ENCODE assay signal across 1 cellular context in the genomic region with DNA sequence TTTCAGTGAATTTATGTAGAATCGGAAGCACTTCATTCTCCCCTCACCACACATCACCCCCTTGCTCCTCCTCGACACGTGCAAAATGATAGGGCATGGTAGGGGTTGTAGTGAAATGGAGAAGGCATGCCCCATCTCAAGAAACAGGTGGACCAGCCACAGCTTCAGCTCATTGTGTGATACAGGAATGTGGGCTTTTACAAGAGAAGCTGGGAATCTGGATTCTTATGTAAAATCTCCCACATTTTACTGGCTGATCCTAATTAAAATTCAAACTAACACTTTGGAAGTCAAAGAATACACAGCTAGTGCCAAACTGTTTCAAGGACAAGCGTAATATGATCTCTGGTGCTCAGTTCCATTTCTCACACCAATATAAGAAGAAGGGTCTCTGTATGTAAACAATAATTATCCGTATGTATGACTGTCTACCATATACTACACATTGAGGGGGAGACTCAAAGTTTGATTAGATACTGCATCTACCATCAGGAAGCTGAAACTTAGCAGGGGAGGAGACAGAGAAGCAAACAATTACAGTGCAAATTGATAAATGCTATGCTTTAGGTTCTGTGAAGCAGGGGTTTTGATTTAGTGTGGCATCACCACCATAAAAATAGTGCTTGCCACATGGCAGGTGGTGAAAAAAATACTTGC.
TF ChIP-seq lines count a peak whose summit lies in the region.

No MANE protein-coding gene starts in this region.

TF ChIP-seq in GM12878, 131 proteins besides CTCF, POLR2A, EP300 and RAD21 (continued from another document):
- no peak for TF ChIP-seq NR2C2 (IDR thresholded peaks at IDR 0.05; ENCODE audit: borderline replicate concordance, control insufficient read depth, insufficient read length, low read depth)
- no peak for TF ChIP-seq IRF4 (IDR thresholded peaks at IDR 0.05; ENCODE audit: low read depth, low read length)
- no peak for TF ChIP-seq NKRF (conservative IDR thresholded peaks at IDR 0.05)
- TF ChIP-seq, protein P1, sequence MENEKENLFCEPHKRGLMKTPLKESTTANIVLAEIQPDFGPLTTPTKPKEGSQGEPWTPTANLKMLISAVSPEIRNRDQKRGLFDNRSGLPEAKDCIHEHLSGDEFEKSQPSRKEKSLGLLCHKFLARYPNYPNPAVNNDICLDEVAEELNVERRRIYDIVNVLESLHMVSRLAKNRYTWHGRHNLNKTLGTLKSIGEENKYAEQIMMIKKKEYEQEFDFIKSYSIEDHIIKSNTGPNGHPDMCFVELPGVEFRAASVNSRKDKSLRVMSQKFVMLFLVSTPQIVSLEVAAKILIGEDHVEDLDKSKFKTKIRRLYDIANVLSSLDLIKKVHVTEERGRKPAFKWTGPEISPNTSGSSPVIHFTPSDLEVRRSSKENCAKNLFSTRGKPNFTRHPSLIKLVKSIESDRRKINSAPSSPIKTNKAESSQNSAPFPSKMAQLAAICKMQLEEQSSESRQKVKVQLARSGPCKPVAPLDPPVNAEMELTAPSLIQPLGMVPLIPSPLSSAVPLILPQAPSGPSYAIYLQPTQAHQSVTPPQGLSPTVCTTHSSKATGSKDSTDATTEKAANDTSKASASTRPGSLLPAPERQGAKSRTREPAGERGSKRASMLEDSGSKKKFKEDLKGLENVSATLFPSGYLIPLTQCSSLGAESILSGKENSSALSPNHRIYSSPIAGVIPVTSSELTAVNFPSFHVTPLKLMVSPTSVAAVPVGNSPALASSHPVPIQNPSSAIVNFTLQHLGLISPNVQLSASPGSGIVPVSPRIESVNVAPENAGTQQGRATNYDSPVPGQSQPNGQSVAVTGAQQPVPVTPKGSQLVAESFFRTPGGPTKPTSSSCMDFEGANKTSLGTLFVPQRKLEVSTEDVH (IDR thresholded peaks at IDR 0.05; ENCODE audit: low read depth, partially characterized antibody) = no peak
- TF ChIP-seq, protein P2, sequence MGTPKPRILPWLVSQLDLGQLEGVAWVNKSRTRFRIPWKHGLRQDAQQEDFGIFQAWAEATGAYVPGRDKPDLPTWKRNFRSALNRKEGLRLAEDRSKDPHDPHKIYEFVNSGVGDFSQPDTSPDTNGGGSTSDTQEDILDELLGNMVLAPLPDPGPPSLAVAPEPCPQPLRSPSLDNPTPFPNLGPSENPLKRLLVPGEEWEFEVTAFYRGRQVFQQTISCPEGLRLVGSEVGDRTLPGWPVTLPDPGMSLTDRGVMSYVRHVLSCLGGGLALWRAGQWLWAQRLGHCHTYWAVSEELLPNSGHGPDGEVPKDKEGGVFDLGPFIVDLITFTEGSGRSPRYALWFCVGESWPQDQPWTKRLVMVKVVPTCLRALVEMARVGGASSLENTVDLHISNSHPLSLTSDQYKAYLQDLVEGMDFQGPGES (IDR thresholded peaks at IDR 0.05) = no peak
- no peak for TF ChIP-seq FOS (IDR thresholded peaks at IDR 0.05; ENCODE audit: borderline replicate concordance, extremely low read depth, insufficient read length)
- TF ChIP-seq TARDBP (IDR thresholded peaks at IDR 0.05; ENCODE audit: borderline replicate concordance) = no peak
- TF ChIP-seq STAT1 (conservative IDR thresholded peaks at IDR 0.05) = no peak
